ENCODE assay signal across 9 cellular contexts in genomic region chr1:157105988-157106812, GRCh38. TPM values are rescaled to one million over a fixed set of nuclear protein-coding genes. Genes with fewer than 3 reads are reported as not detected.
DNase-seq lines count a peak whose midpoint lies in the region; ATAC-seq and TF ChIP-seq lines count a peak whose summit lies in the region.
"Had no signal": no experiment of that assay in that cellular context is flagged by ENCODE, and none has a peak within 500 bp of the region (broad histone marks: within the 10 kb centered on the region; RNA-seq: fewer than 3 reads in every experiment).

No MANE protein-coding gene starts in this region.

- no peaks in the 10 kb centered on the region for H3K9me2 ChIP-seq in Karpas-422 (replicated peaks; ENCODE audit: insufficient read depth, low read length)

- H4K8ac ChIP-seq in IMR-90 (ENCODE audit: low read depth in 2 of 2, low read length in 2 of 2): peak overlapping the region; percentile 94 to 100

- peak overlapping the region; percentile 83 for H2AK9ac ChIP-seq in IMR-90 (replicated peaks; ENCODE audit: low read depth, low read length, poor library complexity)

- 39% methylated on average over 4 of the region's 6 CpGs; no CpG with 5 or more reads in 1 of the 2 experiments for WGBS in IMR-90 (ENCODE audit: extremely low coverage in 2 of 2, insufficient read length in 1 of 2), 2 experiments
- WGBS in ovary, 3 donors: 44 to 63% (median 52%) methylated on average over 6 of the region's 6 CpGs

- peak overlapping the region; percentile 98 for H3K14ac ChIP-seq in IMR-90 (replicated peaks; ENCODE audit: low read depth, low read length)

- no peak overlapping the region for H3K4me3 ChIP-seq in GM12864 (ENCODE audit: low read depth, low read length)
- H3K4me3 ChIP-seq in IMR-90 (ENCODE audit: insufficient read depth, low read depth, low read length): no peak overlapping the region
- no peak overlapping the region for H3K4me3 ChIP-seq in Karpas-422 (ENCODE audit: low read length)
- H3K4me3 ChIP-seq in ovary: no peak overlapping the region

- DNase-seq in GM12864 (ENCODE audit: low read depth) (peak; percentile 18), IMR-90 (peak; percentile 97), amniotic stem cell (lab: John Stamatoyannopoulos, UW) (peak; percentile 18), memory B cell (ENCODE audit: low spot score in 2 of 2) (peak in 1 of 2 donors; percentile 20), Karpas-422 (no peak), mucosa of gallbladder (ENCODE audit: low spot score) (no peak), ovary (no peak)

- peak overlapping the region; percentile 33; the same call in 1 of the 2 replicates for H3K9ac ChIP-seq in IMR-90 (ENCODE audit: low read depth, low read length)
- H3K9ac ChIP-seq in Karpas-422 (ENCODE audit: low read length): no peak overlapping the region

- in situ Hi-C loops in IMR-90 (cut with MboI; ENCODE audit: low sequenced_read_pairs): no loop called here

- H3K4me1 ChIP-seq in IMR-90 (ENCODE audit: control insufficient read depth, insufficient read depth, low read length) (peaks cover 10% of the 10 kb centered on the region), Karpas-422 (ENCODE audit: low read length) (peaks cover 4% of the 10 kb centered on the region; the same call in 1 of the 2 replicates), ovary (ENCODE audit: insufficient read depth) (no peaks in the 10 kb centered on the region)

- peak overlapping the region; percentile 21 for H3K4me2 ChIP-seq in IMR-90 (ENCODE audit: low read depth, low read length)
- no peak overlapping the region for H3K4me2 ChIP-seq in Karpas-422 (ENCODE audit: low read depth, low read length, poor library complexity, severe bottlenecking)

- peaks cover 26% of the 10 kb centered on the region for H3K27me3 Mint-ChIP-seq in memory B cell

- no peak overlapping the region for H3K4me3 Mint-ChIP-seq in memory B cell
- H3K4me3 Mint-ChIP-seq: nephron had no signal

- no peak for TF ChIP-seq POLR2A in IMR-90 (IDR thresholded peaks at IDR 0.05; ENCODE audit: low read depth, low read length)
- no peak for TF ChIP-seq POLR2A in ovary (IDR thresholded peaks at IDR 0.05)

- H3K36me3 ChIP-seq in IMR-90 (ENCODE audit: control insufficient read depth, insufficient read depth, low read length) (no peaks in the 10 kb centered on the region), Karpas-422 (ENCODE audit: insufficient read depth, low read length) (no peaks in the 10 kb centered on the region), ovary (no peaks in the 10 kb centered on the region)

- H3K9me3 ChIP-seq in IMR-90 (ENCODE audit: control insufficient read depth, insufficient read depth, low read length) (no peaks in the 10 kb centered on the region), Karpas-422 (ENCODE audit: low read length) (no peaks in the 10 kb centered on the region), ovary (no peaks in the 10 kb centered on the region)

- H3K18ac ChIP-seq in IMR-90 (ENCODE audit: low read depth, low read length): peak overlapping the region; percentile 86

- peak overlapping the region; percentile 78 for H3K27ac Mint-ChIP-seq in memory B cell
- H3K27ac Mint-ChIP-seq: nephron had no signal

- ATAC-seq in GM21529 (IDR thresholded peaks at IDR 0.05; ENCODE audit: unreplicated experiment): peak; percentile 82
- peak; percentile 93 for ATAC-seq in IMR-90 (ENCODE audit: low read depth)
- peak; percentile 93 for ATAC-seq in memory B cell (ENCODE audit: low read depth)

- H2BK120ac ChIP-seq in IMR-90 (ENCODE audit: low read depth, low read length): peak overlapping the region; percentile 98

- TF ChIP-seq EP300 in ovary (IDR thresholded peaks at IDR 0.05): no peak

- TF ChIP-seq CTCF in GM12864 (IDR thresholded peaks at IDR 0.05; ENCODE audit: low read depth, low read length, missing control alignments) (no peak), IMR-90 (conservative IDR thresholded peaks at IDR 0.05; ENCODE audit: low read depth, low read length) (no peak), ovary (IDR thresholded peaks at IDR 0.05) (no peak)

- no TSS peak for BruUV-seq in IMR-90 (replicated peaks; lab: Mats Ljungman, UMichigan)

- no peaks in the 10 kb centered on the region for H3K9me3 Mint-ChIP-seq in memory B cell
- H3K9me3 Mint-ChIP-seq: nephron had no signal

- H2AK5ac ChIP-seq in IMR-90 (ENCODE audit: low read depth, low read length): peak overlapping the region; percentile 97

- H3K27ac ChIP-seq in IMR-90 (ENCODE audit: insufficient read depth, low read length): peak overlapping the region; percentile 80
- H3K27ac ChIP-seq in Karpas-422 (ENCODE audit: low read length): no peak overlapping the region
- H3K27ac ChIP-seq in ovary: no peak overlapping the region

- peak overlapping the region; percentile 93 for H2BK5ac ChIP-seq in IMR-90 (ENCODE audit: low read depth, low read length, poor library complexity, severe bottlenecking)

- H3K36me3 Mint-ChIP-seq in memory B cell: no peaks in the 10 kb centered on the region

- peaks cover 10% of the 10 kb centered on the region for H3K4me1 Mint-ChIP-seq in memory B cell

- POLR2A ChIA-PET in IMR-90 (lab: Charles Lee; ENCODE audit: unreplicated experiment): interaction anchor here (0.6 kb wide), 1 partner anchor 34 kb away, joined by 3 read pairs; no protein-coding TSS in a partner anchor

- H2AFZ ChIP-seq in IMR-90 (replicated peaks; ENCODE audit: low read length, poor library complexity): peak overlapping the region; percentile 96
- no peak overlapping the region for H2AFZ ChIP-seq in Karpas-422 (ENCODE audit: low read length)

- peak overlapping the region; percentile 99 for H4K5ac ChIP-seq in IMR-90 (ENCODE audit: low read depth, low read length)

- no peaks in the 10 kb centered on the region for H3K79me1 ChIP-seq in IMR-90 (ENCODE audit: low read depth in 1 of 2, low read length in 2 of 2)

- H4K20me1 ChIP-seq in IMR-90 (ENCODE audit: insufficient read depth, low read length): no peaks in the 10 kb centered on the region
- no peaks in the 10 kb centered on the region for H4K20me1 ChIP-seq in Karpas-422 (ENCODE audit: insufficient read depth, low read depth, low read length)

- H3K4ac ChIP-seq in IMR-90 (ENCODE audit: low read depth, low read length): peak overlapping the region; percentile 95

- no peak for TF ChIP-seq RAD21 in IMR-90 (IDR thresholded peaks at IDR 0.05; ENCODE audit: low read length)

- peak overlapping the region; percentile 94 for H4K91ac ChIP-seq in IMR-90 (ENCODE audit: insufficient read depth, low read depth, low read length)

- dilution Hi-C loops in IMR-90 (cut with HindIII; ENCODE audit: low sequenced_read_pairs, unreplicated experiment): no loop called here

- H2BK20ac ChIP-seq in IMR-90 (ENCODE audit: low read depth, low read length): peak overlapping the region; percentile 99

- peak overlapping the region; percentile 78 for H3K56ac ChIP-seq in IMR-90 (ENCODE audit: extremely low read depth, insufficient read depth, low read length)

- peaks cover 22% of the 10 kb centered on the region for H3K9me1 ChIP-seq in IMR-90 (ENCODE audit: insufficient read depth, low read length)

- H3K79me2 ChIP-seq in Karpas-422 (ENCODE audit: low read length): no peaks in the 10 kb centered on the region

- intact Hi-C loops in IMR-90 (cut with micrococcal nuclease): no loop called here
- intact Hi-C loops in ovary (cut with DNase I): no loop called here

- CTCF ChIA-PET in IMR-90 (lab: Yijun Ruan, JAX): interaction anchor here (0.6 kb wide), 1 partner anchor 187 kb away, joined by 3 read pairs; no protein-coding TSS in a partner anchor

- peak overlapping the region; percentile 93 for H3K23ac ChIP-seq in IMR-90 (ENCODE audit: low read depth, low read length)

- H2BK15ac ChIP-seq in IMR-90 (ENCODE audit: low read depth, low read length): peak overlapping the region; percentile 94; the same call in 2 of the 3 replicates

- H3K27me3 ChIP-seq in IMR-90 (ENCODE audit: control insufficient read depth, insufficient read depth, low read length) (no peaks in the 10 kb centered on the region; the same call in 1 of the 2 replicates), Karpas-422 (ENCODE audit: low read length) (no peaks in the 10 kb centered on the region), ovary (no peaks in the 10 kb centered on the region)

TF ChIP-seq in IMR-90, 13 proteins besides CTCF, POLR2A, EP300 and RAD21 (continues in another document):
- TF ChIP-seq ELK1 (IDR thresholded peaks at IDR 0.05; ENCODE audit: borderline replicate concordance, low read depth, low read length): no peak
- no peak for TF ChIP-seq MXI1 (IDR thresholded peaks at IDR 0.05; ENCODE audit: borderline replicate concordance, low read depth, low read length)
- TF ChIP-seq, protein P1, sequence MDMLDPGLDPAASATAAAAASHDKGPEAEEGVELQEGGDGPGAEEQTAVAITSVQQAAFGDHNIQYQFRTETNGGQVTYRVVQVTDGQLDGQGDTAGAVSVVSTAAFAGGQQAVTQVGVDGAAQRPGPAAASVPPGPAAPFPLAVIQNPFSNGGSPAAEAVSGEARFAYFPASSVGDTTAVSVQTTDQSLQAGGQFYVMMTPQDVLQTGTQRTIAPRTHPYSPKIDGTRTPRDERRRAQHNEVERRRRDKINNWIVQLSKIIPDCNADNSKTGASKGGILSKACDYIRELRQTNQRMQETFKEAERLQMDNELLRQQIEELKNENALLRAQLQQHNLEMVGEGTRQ (IDR thresholded peaks at IDR 0.05; ENCODE audit: low read depth, low read length): no peak
- no peak for TF ChIP-seq SMC3 (IDR thresholded peaks at IDR 0.05; ENCODE audit: low read depth, low read length)

RNA-seq across cellular contexts. Expression of gene ETV3L, which starts 6.6 kb away (rescaled TPM):
- not detected in 2 replicates for total RNA-seq in IMR-90 (2012; rRNA removed)
- polyA plus RNA-seq in IMR-90 (2012; rRNA removed): not detected in 2 replicates
- not detected in 2 replicates for polyA plus RNA-seq in IMR-90 (2012; cell fraction: cytosol; rRNA removed)
- 0.03 and 0.10 TPM in 2 replicates for polyA plus RNA-seq in IMR-90 (2012; cell fraction: nucleus; rRNA removed; ENCODE audit: low replicate concordance)
- total RNA-seq in Karpas-422 (2014; rRNA removed; shearing (Covaris generic); ENCODE audit: low replicate concordance): not detected in 2 replicates
- not detected for total RNA-seq in mucosa of gallbladder
- not detected for total RNA-seq in ovary
- not detected for polyA plus RNA-seq in ovary

RNA-seq across cellular contexts. Expression of gene ETV3, which starts 32.0 kb away (rescaled TPM):
- total RNA-seq in IMR-90 (2012; rRNA removed): 14.7 and 21.1 TPM in 2 replicates
- polyA plus RNA-seq in IMR-90 (2012; rRNA removed): 6.4 and 6.8 TPM in 2 replicates
- 2.9 and 4.0 TPM in 2 replicates for polyA plus RNA-seq in IMR-90 (2012; cell fraction: cytosol; rRNA removed)
- 10.0 and 112 TPM in 2 replicates for polyA plus RNA-seq in IMR-90 (2012; cell fraction: nucleus; rRNA removed; ENCODE audit: low replicate concordance)
- total RNA-seq in Karpas-422 (2014; rRNA removed; shearing (Covaris generic); ENCODE audit: low replicate concordance): 11.9 and 12.3 TPM in 2 replicates
- 27.0 TPM for total RNA-seq in mucosa of gallbladder
- total RNA-seq in ovary: 10 to 100 TPM; 12.8 to 36.4 (median 23.8) TPM
- 10 to 100 TPM in 1 of 2 donors, 1 to 10 TPM in 1; 8.0 to 12.5 TPM for polyA plus RNA-seq in ovary

Comparison
In these comparisons a context has a peak if more than half of its experiments do, and no peak if none do; other contexts are left out.
1. DNase-seq: peak in GM12864 (single experiment), IMR-90 (single experiment) and amniotic stem cell (single experiment); none in Karpas-422 (single experiment), mucosa of gallbladder (single experiment) and ovary (0 of 5).
2. Peak in every context shown above with its lines, with median percentiles within 50 percentile points of each other: ATAC-seq.